ENCODE assay signal across 1 cellular context in the genomic region with DNA sequence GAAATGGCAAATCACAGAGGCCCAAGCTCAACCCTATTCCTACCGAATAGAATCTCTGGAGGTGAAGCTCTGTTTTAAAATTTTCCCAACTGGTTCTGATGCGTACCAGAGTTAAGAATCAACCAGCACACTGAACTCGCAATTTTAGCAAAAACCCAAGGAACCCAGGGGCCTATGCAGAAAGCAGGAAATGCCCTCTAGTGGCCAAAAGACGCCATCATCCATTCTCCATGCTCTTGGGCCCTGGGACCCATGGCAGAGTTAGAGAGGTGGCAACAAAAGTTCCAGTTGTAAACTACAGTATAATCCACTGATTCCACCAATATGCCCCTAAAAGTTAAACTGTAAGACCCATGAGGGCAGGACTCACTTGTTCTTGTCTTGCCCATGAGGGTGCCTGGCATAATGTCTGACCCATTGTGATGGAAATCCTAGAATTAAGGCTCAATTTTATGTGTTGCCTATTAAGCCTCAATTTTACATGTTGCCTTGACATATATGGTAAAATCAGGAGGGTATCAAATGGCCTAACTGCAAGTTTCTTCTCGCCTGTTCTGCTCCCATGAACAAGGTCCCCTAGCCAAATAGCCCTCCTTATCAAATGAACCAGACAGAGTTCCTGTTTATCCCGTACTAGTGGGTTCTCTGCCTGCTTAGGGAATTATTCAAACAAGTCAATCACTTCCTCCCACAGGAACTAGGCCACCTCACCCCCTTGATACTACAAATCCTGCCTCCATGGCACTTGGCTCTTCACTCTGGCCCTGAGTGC.
TF ChIP-seq lines count a peak whose summit lies in the region.

No MANE protein-coding gene starts in this region.

TF ChIP-seq in K562, 482 proteins besides CTCF, POLR2A, EP300 and RAD21 (continued from another document):
- TF ChIP-seq XRCC5 (IDR thresholded peaks at IDR 0.05; ENCODE audit: low read depth, low read length) (0 out of 2 replicates have a peak, but pooled peaks have one; percentile 59), CCAR2 (IDR thresholded peaks at IDR 0.05; ENCODE audit: low read depth, low read length) (no peak)
- TF ChIP-seq, protein P1, sequence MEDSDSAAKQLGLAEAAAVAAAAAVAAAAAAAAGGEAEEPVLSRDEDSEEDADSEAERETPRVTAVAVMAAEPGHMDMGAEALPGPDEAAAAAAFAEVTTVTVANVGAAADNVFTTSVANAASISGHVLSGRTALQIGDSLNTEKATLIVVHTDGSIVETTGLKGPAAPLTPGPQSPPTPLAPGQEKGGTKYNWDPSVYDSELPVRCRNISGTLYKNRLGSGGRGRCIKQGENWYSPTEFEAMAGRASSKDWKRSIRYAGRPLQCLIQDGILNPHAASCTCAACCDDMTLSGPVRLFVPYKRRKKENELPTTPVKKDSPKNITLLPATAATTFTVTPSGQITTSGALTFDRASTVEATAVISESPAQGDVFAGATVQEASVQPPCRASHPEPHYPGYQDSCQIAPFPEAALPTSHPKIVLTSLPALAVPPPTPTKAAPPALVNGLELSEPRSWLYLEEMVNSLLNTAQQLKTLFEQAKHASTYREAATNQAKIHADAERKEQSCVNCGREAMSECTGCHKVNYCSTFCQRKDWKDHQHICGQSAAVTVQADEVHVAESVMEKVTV (CRISPR knock-in tag; IDR thresholded peaks at IDR 0.05) = peak; percentile 57
